ENCODE assay signal across 1 cellular context in the genomic region with DNA sequence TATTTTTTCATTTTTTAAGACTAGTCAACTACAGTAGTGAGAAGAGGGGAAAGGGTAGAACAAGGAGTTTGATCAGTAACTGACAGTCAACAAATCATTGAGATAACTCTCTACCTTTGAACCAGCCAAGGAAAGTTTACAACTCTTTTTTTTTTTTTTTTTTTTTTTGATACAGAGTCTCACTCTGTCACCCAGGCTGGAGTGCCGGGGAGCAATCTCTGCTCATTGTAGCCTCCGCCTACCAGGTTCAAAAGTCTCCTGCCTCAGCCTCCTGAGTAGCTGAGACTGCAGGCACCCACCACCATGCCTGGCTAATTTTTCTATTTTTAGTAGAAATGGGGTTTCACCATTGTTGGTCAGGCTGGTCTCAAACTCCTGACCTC.
A peak's percentile ranks its signal among the peaks of the same experiment; 100 is the strongest.
TF ChIP-seq lines count a peak whose summit lies in the region.

No MANE protein-coding gene starts in this region.

TF ChIP-seq in HepG2, 621 proteins besides CTCF, POLR2A, EP300 and RAD21 (continued from another document and continues in another):
- TF ChIP-seq ZBTB39 (CRISPR knock-in tag; IDR thresholded peaks at IDR 0.05): no peak
- peak; percentile 64; the same call in 1 of the 2 replicates for TF ChIP-seq ARID3A (IDR thresholded peaks at IDR 0.05; ENCODE audit: low read depth, low read length)
- TF ChIP-seq, protein P1, sequence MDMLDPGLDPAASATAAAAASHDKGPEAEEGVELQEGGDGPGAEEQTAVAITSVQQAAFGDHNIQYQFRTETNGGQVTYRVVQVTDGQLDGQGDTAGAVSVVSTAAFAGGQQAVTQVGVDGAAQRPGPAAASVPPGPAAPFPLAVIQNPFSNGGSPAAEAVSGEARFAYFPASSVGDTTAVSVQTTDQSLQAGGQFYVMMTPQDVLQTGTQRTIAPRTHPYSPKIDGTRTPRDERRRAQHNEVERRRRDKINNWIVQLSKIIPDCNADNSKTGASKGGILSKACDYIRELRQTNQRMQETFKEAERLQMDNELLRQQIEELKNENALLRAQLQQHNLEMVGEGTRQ (IDR thresholded peaks at IDR 0.05; ENCODE audit: low read depth, low read length): no peak
- TF ChIP-seq, protein P1 (CRISPR knock-in tag; IDR thresholded peaks at IDR 0.05; ENCODE audit: borderline replicate concordance): no peak
- TF ChIP-seq ASH2L (IDR thresholded peaks at IDR 0.05; ENCODE audit: insufficient read length, low read depth, low read length): peak; percentile 13
- no peak for TF ChIP-seq ZNF143 (CRISPR knock-in tag; IDR thresholded peaks at IDR 0.05)
- TF ChIP-seq HNF4G (IDR thresholded peaks at IDR 0.05; ENCODE audit: borderline replicate concordance, low read depth, low read length): peak; percentile 81
- TF ChIP-seq HNF4G (CRISPR knock-in tag; IDR thresholded peaks at IDR 0.05; ENCODE audit: borderline replicate concordance, low read depth): no peak
- TF ChIP-seq, protein P2, sequence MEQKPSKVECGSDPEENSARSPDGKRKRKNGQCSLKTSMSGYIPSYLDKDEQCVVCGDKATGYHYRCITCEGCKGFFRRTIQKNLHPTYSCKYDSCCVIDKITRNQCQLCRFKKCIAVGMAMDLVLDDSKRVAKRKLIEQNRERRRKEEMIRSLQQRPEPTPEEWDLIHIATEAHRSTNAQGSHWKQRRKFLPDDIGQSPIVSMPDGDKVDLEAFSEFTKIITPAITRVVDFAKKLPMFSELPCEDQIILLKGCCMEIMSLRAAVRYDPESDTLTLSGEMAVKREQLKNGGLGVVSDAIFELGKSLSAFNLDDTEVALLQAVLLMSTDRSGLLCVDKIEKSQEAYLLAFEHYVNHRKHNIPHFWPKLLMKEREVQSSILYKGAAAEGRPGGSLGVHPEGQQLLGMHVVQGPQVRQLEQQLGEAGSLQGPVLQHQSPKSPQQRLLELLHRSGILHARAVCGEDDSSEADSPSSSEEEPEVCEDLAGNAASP (CRISPR knock-in tag; IDR thresholded peaks at IDR 0.05; ENCODE audit: borderline replicate concordance): peak; percentile 25; the same call in 1 of the 2 replicates
- 0 out of 2 replicates have a peak, but pooled peaks have one; percentile 57 for TF ChIP-seq NCOR1 (IDR thresholded peaks at IDR 0.05; ENCODE audit: borderline replicate concordance, low read length)
- TF ChIP-seq BCL6 (CRISPR knock-in tag; IDR thresholded peaks at IDR 0.05): peak; percentile 28; the same call in 1 of the 2 replicates
- peak; percentile 57 for TF ChIP-seq GATAD2A (CRISPR knock-in tag; IDR thresholded peaks at IDR 0.05)
- peak; percentile 54; the same call in 1 of the 2 replicates for TF ChIP-seq FOXA3 (CRISPR knock-in tag; IDR thresholded peaks at IDR 0.05)
- no peak for TF ChIP-seq ZNF749 (CRISPR knock-in tag; IDR thresholded peaks at IDR 0.05; ENCODE audit: borderline replicate concordance)
- TF ChIP-seq, protein P3, sequence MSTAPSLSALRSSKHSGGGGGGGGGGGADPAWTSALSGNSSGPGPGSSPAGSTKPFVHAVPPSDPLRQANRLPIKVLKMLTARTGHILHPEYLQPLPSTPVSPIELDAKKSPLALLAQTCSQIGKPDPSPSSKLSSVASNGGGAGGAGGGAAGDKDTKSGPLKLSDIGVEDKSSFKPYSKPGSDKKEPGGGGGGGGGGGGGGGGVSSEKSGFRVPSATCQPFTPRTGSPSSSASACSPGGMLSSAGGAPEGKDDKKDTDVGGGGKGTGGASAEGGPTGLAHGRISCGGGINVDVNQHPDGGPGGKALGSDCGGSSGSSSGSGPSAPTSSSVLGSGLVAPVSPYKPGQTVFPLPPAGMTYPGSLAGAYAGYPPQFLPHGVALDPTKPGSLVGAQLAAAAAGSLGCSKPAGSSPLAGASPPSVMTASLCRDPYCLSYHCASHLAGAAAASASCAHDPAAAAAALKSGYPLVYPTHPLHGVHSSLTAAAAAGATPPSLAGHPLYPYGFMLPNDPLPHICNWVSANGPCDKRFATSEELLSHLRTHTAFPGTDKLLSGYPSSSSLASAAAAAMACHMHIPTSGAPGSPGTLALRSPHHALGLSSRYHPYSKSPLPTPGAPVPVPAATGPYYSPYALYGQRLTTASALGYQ (CRISPR knock-in tag; IDR thresholded peaks at IDR 0.05): peak; percentile 32; the same call in 1 of the 2 replicates
- no peak for TF ChIP-seq SNAPC2 (CRISPR knock-in tag; IDR thresholded peaks at IDR 0.05)
- peak; percentile 31 for TF ChIP-seq FOSL2 (CRISPR knock-in tag; IDR thresholded peaks at IDR 0.05)
- no peak for TF ChIP-seq NR1H2 (CRISPR knock-in tag; IDR thresholded peaks at IDR 0.05; ENCODE audit: borderline replicate concordance, low read depth)
- peak; percentile 41; the same call in 1 of the 2 replicates for TF ChIP-seq FOXP4 (CRISPR knock-in tag; IDR thresholded peaks at IDR 0.05)
- TF ChIP-seq ZNF543 (CRISPR knock-in tag; IDR thresholded peaks at IDR 0.05): no peak
- TF ChIP-seq, protein P4, sequence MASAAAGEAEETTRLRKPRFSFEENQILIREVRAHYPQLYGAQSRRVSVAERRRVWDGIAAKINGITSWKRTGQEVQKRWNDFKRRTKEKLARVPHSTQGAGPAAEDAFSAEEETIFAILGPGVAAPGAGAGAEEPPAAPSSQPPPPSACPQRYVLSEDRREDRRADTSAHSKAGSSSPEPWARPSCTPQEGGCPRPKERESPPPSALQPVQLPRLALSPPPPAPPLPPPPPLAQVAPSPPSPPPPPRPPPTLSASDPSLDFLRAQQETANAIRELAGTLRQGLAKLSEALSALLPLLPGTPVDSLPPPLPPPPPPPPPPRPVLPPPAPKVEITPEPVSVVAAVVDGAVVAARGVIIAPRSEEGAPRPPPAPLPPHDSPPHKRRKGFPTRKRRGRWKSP (CRISPR knock-in tag; IDR thresholded peaks at IDR 0.05): 0 out of 2 replicates have a peak, but pooled peaks have one; percentile 29
- TF ChIP-seq ZBTB20 (CRISPR knock-in tag; IDR thresholded peaks at IDR 0.05; ENCODE audit: borderline replicate concordance, low read depth): no peak
- no peak for TF ChIP-seq TSC22D2 (CRISPR knock-in tag; IDR thresholded peaks at IDR 0.05; ENCODE audit: borderline replicate concordance)
- peak; percentile 71 for TF ChIP-seq POGZ (CRISPR knock-in tag; IDR thresholded peaks at IDR 0.05)
- no peak for TF ChIP-seq FOXP1 (IDR thresholded peaks at IDR 0.05)
- TF ChIP-seq FOXP1 (CRISPR knock-in tag; IDR thresholded peaks at IDR 0.05): peak; percentile 52; the same call in 1 of the 2 replicates
- TF ChIP-seq PHF21A (CRISPR knock-in tag; IDR thresholded peaks at IDR 0.05): peak; percentile 33; the same call in 1 of the 2 replicates
- TF ChIP-seq NCOA2 (CRISPR knock-in tag; IDR thresholded peaks at IDR 0.05): peak; percentile 27; the same call in 1 of the 2 replicates
- peak; percentile 39; the same call in 1 of the 2 replicates for TF ChIP-seq ELF3 (CRISPR knock-in tag; IDR thresholded peaks at IDR 0.05)
- peak; percentile 47 for TF ChIP-seq HNF4A (CRISPR knock-in tag; IDR thresholded peaks at IDR 0.05)
- TF ChIP-seq GFI1 (CRISPR knock-in tag; IDR thresholded peaks at IDR 0.05; ENCODE audit: borderline replicate concordance): peak; percentile 93
- TF ChIP-seq SALL1 (CRISPR knock-in tag; IDR thresholded peaks at IDR 0.05): peak; percentile 54; the same call in 1 of the 2 replicates
- TF ChIP-seq, protein P5, sequence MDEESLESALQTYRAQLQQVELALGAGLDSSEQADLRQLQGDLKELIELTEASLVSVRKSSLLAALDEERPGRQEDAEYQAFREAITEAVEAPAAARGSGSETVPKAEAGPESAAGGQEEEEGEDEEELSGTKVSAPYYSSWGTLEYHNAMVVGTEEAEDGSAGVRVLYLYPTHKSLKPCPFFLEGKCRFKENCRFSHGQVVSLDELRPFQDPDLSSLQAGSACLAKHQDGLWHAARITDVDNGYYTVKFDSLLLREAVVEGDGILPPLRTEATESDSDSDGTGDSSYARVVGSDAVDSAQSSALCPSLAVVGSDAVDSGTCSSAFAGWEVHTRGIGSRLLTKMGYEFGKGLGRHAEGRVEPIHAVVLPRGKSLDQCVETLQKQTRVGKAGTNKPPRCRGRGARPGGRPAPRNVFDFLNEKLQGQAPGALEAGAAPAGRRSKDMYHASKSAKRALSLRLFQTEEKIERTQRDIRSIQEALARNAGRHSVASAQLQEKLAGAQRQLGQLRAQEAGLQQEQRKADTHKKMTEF (CRISPR knock-in tag; IDR thresholded peaks at IDR 0.05): 0 out of 2 replicates have a peak, but pooled peaks have one; percentile 41
- TF ChIP-seq ZNF678 (CRISPR knock-in tag; IDR thresholded peaks at IDR 0.05): no peak
- TF ChIP-seq GATA4 (IDR thresholded peaks at IDR 0.05; ENCODE audit: borderline replicate concordance, low read depth): no peak
- 0 out of 2 replicates have a peak, but pooled peaks have one; percentile 32 for TF ChIP-seq CHD4 (IDR thresholded peaks at IDR 0.05; ENCODE audit: borderline replicate concordance, low read length)
- TF ChIP-seq RXRB (CRISPR knock-in tag; IDR thresholded peaks at IDR 0.05; ENCODE audit: borderline replicate concordance): 0 out of 2 replicates have a peak, but pooled peaks have one; percentile 23
- TF ChIP-seq, protein P6, sequence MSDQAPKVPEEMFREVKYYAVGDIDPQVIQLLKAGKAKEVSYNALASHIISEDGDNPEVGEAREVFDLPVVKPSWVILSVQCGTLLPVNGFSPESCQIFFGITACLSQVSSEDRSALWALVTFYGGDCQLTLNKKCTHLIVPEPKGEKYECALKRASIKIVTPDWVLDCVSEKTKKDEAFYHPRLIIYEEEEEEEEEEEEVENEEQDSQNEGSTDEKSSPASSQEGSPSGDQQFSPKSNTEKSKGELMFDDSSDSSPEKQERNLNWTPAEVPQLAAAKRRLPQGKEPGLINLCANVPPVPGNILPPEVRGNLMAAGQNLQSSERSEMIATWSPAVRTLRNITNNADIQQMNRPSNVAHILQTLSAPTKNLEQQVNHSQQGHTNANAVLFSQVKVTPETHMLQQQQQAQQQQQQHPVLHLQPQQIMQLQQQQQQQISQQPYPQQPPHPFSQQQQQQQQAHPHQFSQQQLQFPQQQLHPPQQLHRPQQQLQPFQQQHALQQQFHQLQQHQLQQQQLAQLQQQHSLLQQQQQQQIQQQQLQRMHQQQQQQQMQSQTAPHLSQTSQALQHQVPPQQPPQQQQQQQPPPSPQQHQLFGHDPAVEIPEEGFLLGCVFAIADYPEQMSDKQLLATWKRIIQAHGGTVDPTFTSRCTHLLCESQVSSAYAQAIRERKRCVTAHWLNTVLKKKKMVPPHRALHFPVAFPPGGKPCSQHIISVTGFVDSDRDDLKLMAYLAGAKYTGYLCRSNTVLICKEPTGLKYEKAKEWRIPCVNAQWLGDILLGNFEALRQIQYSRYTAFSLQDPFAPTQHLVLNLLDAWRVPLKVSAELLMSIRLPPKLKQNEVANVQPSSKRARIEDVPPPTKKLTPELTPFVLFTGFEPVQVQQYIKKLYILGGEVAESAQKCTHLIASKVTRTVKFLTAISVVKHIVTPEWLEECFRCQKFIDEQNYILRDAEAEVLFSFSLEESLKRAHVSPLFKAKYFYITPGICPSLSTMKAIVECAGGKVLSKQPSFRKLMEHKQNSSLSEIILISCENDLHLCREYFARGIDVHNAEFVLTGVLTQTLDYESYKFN (CRISPR knock-in tag; conservative IDR thresholded peaks at IDR 0.05): peak; percentile 87
